7 cellular contexts compared by ENCODE assay signal in the genomic region with DNA sequence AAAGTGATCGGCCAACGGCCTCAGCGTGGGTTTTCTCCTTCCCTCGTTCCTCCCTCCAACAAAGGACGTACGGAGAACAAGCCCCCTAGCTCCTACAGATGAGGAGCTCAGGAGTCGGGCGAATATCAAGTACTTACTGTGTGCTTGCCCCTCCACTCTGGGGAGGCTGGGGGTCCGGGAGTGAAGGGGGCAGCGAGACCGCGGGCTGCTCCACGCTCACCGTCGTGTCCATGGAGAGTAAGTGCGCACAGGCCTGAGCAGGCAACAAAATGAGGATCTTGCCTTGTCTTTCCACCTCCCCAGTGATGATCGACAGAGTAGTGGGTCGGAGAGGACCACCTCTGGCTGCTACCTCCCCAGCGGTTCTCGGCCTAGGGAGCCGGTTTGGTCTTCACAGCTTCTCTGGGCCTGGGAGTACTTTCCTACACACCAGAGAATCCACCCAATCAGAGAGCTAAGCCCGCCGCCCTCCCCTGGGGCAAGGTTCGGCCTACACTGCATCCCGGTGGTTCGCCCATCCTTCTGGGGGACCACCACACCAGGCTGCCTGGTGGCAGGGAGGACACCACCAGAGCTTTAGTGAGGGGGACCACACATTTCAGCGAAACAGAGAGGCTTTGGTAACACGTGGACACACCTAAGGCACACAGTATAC. TPM values are rescaled to one million over a fixed set of nuclear protein-coding genes. Genes with fewer than 3 reads are reported as not detected.
DNase-seq lines count a peak whose midpoint lies in the region; ATAC-seq, FAIRE-seq and TF ChIP-seq lines count a peak whose summit lies in the region.

No MANE protein-coding gene starts in this region.

- TF ChIP-seq POLR2A in stomach (IDR thresholded peaks at IDR 0.05): no peak

- 83 to 86% (median 85%) methylated on average over 24 to 28 of the region's 28 CpGs for WGBS in stomach, 5 donors

- no peak overlapping the region for H3K27ac Mint-ChIP-seq in astrocyte (ENCODE audit: unreplicated experiment)

- H3K9me3 Mint-ChIP-seq in astrocyte (ENCODE audit: unreplicated experiment): peaks cover 11% of the 10 kb centered on the region

- peaks cover 25% of the 10 kb centered on the region for H3K27me3 Mint-ChIP-seq in astrocyte (ENCODE audit: low read depth, unreplicated experiment)

- H3K4me3 ChIP-seq in HUES6 (ENCODE audit: low read depth, low read length) (peak overlapping the region; percentile 67), astrocyte (ENCODE audit: insufficient read depth, low read depth, low read length) (peak overlapping the region; percentile 71), keratinocyte (ENCODE audit: control insufficient read depth in 2 of 3, extremely low read depth in 1 of 3, insufficient read depth in 2 of 3, low read depth in 1 of 3, low read length in 3 of 3) (peak overlapping the region in 1 of 3 experiments; percentile 66), stomach (peak overlapping the region; percentile 65 to 91 (median 78)), BE2C (ENCODE audit: low read depth, low read length) (no peak overlapping the region)

- H3K27ac ChIP-seq in HUES6 (ENCODE audit: low read depth, low read length): no peak overlapping the region
- H3K27ac ChIP-seq in astrocyte (ENCODE audit: low read depth, low read length): no peak overlapping the region
- no peak overlapping the region for H3K27ac ChIP-seq in keratinocyte (ENCODE audit: control insufficient read depth, insufficient read depth, low read length)
- H3K27ac ChIP-seq in stomach: peak overlapping the region in 3 of 5 donors; percentile 81 to 86 (median 84)

- H3K36me3 ChIP-seq in HUES6 (ENCODE audit: control insufficient read depth, insufficient read depth, low read length) (no peaks in the 10 kb centered on the region), astrocyte (ENCODE audit: insufficient read depth, low read length) (no peaks in the 10 kb centered on the region), keratinocyte (ENCODE audit: control insufficient read depth in 2 of 2, extremely low read depth in 1 of 2, insufficient read depth in 2 of 2, low read length in 2 of 2) (no peaks in the 10 kb centered on the region), stomach (no peaks in the 10 kb centered on the region), BE2C (no peaks in the 10 kb centered on the region)

- no peak overlapping the region for H3K9ac ChIP-seq in HUES6 (ENCODE audit: low read length)
- H3K9ac ChIP-seq in astrocyte (ENCODE audit: low read length): peak overlapping the region; percentile 82
- peak overlapping the region; percentile 67 for H3K9ac ChIP-seq in keratinocyte (ENCODE audit: control insufficient read depth, extremely low read depth, insufficient read depth, low read length)

- intact Hi-C loops in stomach (cut with DNase I; ENCODE audit: low total_unique reads): no loop called here

- dilution Hi-C loops in keratinocyte (cut with MboI; ENCODE audit: extremely low pct_ligation_motif_present, low sequenced_read_pairs): no loop called here

- H3K9me3 ChIP-seq in HUES6 (ENCODE audit: control insufficient read depth, insufficient read depth, low read depth, low read length) (peaks cover 13% of the 10 kb centered on the region; the same call in 1 of the 2 replicates), astrocyte (ENCODE audit: insufficient read depth, low read depth, low read length) (no peaks in the 10 kb centered on the region), keratinocyte (ENCODE audit: control insufficient read depth, low read depth, low read length) (no peaks in the 10 kb centered on the region), stomach (peaks cover 9 to 15% (median 12%) of the 10 kb centered on the region in 4 donors), BE2C (no peaks in the 10 kb centered on the region)

- H3K9me1 ChIP-seq in keratinocyte (ENCODE audit: control insufficient read depth, extremely low read depth, insufficient read depth, low read length): no peaks in the 10 kb centered on the region

- FAIRE-seq in astrocyte (lab: Jason Lieb, UNC) (no peak), keratinocyte (lab: Jason Lieb, UNC) (no peak)

- peaks cover 10% of the 10 kb centered on the region for H3K4me1 Mint-ChIP-seq in astrocyte (ENCODE audit: low read depth, unreplicated experiment)

- TF ChIP-seq CTCF in astrocyte (IDR thresholded peaks at IDR 0.05; ENCODE audit: insufficient read depth, low read depth, low read length): no peak
- TF ChIP-seq CTCF in keratinocyte (optimal IDR thresholded peaks at IDR 0.05 in 1 of 3, IDR thresholded peaks at IDR 0.05 in 1 of 3, conservative IDR thresholded peaks at IDR 0.05 in 1 of 3; ENCODE audit: extremely low read depth in 1 of 3, insufficient read depth in 2 of 3, low read length in 3 of 3): no peak
- TF ChIP-seq CTCF in stomach (IDR thresholded peaks at IDR 0.05): no peak
- no peak for TF ChIP-seq CTCF in BE2C (IDR thresholded peaks at IDR 0.05; ENCODE audit: low read depth, low read length)

- H3K4me2 ChIP-seq in astrocyte (ENCODE audit: low read length): peak overlapping the region; percentile 99
- H3K4me2 ChIP-seq in keratinocyte (ENCODE audit: control insufficient read depth, extremely low read depth, insufficient read depth, low read depth, low read length): peak overlapping the region; percentile 82

- H3K36me3 Mint-ChIP-seq in astrocyte (ENCODE audit: low read depth, unreplicated experiment): no peaks in the 10 kb centered on the region

- peaks cover 5% of the 10 kb centered on the region; the same call in 1 of the 2 replicates for H3K4me1 ChIP-seq in HUES6 (ENCODE audit: control insufficient read depth, insufficient read depth, low read length)
- peaks cover 3% of the 10 kb centered on the region for H3K4me1 ChIP-seq in astrocyte (ENCODE audit: insufficient read depth, low read length)
- peaks cover 10% of the 10 kb centered on the region for H3K4me1 ChIP-seq in keratinocyte (ENCODE audit: control insufficient read depth, extremely low read depth, insufficient read depth, low read length)
- H3K4me1 ChIP-seq in stomach: peaks cover 6 to 39% (median 24%) of the 10 kb centered on the region in 4 donors
- H3K4me1 ChIP-seq in BE2C: no peaks in the 10 kb centered on the region

- TF ChIP-seq EP300 in stomach (IDR thresholded peaks at IDR 0.05): no peak

- peak overlapping the region; percentile 97 for H2AFZ ChIP-seq in astrocyte (ENCODE audit: low read depth, low read length)
- H2AFZ ChIP-seq in keratinocyte (ENCODE audit: control insufficient read depth, low read length): peak overlapping the region; percentile 93

- H3K79me2 ChIP-seq in astrocyte (ENCODE audit: insufficient read depth, low read length) (no peaks in the 10 kb centered on the region), keratinocyte (ENCODE audit: control insufficient read depth, insufficient read depth, low read length) (no peaks in the 10 kb centered on the region)

- DNase-seq in astrocyte (ENCODE audit: low read depth) (no peak), keratinocyte (ENCODE audit: low read depth, low spot score) (no peak), stomach (no peak), BE2C (no peak), NCI-H2081 (lab: John Stamatoyannopoulos, UW) (no peak)

- peaks cover 37% of the 10 kb centered on the region for H3K27me3 ChIP-seq in HUES6 (ENCODE audit: control insufficient read depth, insufficient read depth, low read length)
- H3K27me3 ChIP-seq in astrocyte (ENCODE audit: insufficient read depth, low read length): no peaks in the 10 kb centered on the region
- peaks cover 7% of the 10 kb centered on the region for H3K27me3 ChIP-seq in keratinocyte (ENCODE audit: control insufficient read depth, extremely low read depth, insufficient read depth, low read length)
- H3K27me3 ChIP-seq in stomach: no peaks in the 10 kb centered on the region
- H3K27me3 ChIP-seq in BE2C: no peaks in the 10 kb centered on the region

- no peak for ATAC-seq in GM18861 (IDR thresholded peaks at IDR 0.05; ENCODE audit: unreplicated experiment)

- peak overlapping the region; percentile 74 for H3K4me3 Mint-ChIP-seq in astrocyte (ENCODE audit: unreplicated experiment)

- H4K20me1 ChIP-seq in astrocyte (ENCODE audit: insufficient read depth, low read length): no peaks in the 10 kb centered on the region
- H4K20me1 ChIP-seq in keratinocyte (ENCODE audit: control insufficient read depth, extremely low read depth, insufficient read depth, low read length): no peaks in the 10 kb centered on the region

RNA-seq across cellular contexts. Expression of a gene that starts 0.6 kb away (rescaled TPM):
- total RNA-seq in astrocyte (5.6 and 5.8 TPM in 2 replicates), stomach (10 to 100 TPM in 3 of 5 donors, 1 to 10 TPM in 2; 5.3 to 27.2 (median 13.5) TPM)
- polyA plus RNA-seq in keratinocyte (2.5 to 4.7 TPM (median 3.2 TPM) in 3 replicates), stomach (1 to 10 TPM; 1.2 to 3.1 (median 2.0) TPM)
- polyA plus RNA-seq in keratinocyte (2011; ENCODE audit: low read depth): 0.61 TPM
- polyA plus RNA-seq in keratinocyte (2011; cell fraction: cytosol; rRNA removed): 1.4 and 1.5 TPM in 2 replicates
- polyA plus RNA-seq in keratinocyte (2011; cell fraction: nucleus; rRNA removed): 12.4 and 13.7 TPM in 2 replicates
- 1.3 and 2.6 TPM in 2 replicates for polyA plus RNA-seq in keratinocyte (2012; ENCODE audit: low replicate concordance)
- polyA minus RNA-seq in keratinocyte: 7.7 to 13.6 TPM (median 8.4 TPM) in 3 replicates
- polyA minus RNA-seq in keratinocyte (2011; cell fraction: cytosol; rRNA and poly(A)+ RNA removed): 1.5 TPM
- 9.8 and 13.0 TPM in 2 replicates for polyA minus RNA-seq in keratinocyte (2011; cell fraction: nucleus; rRNA and poly(A)+ RNA removed)
- 1.0 TPM for polyA plus RNA-seq in BE2C (2012; ENCODE audit: insufficient read depth, insufficient read length, low read depth)

RNA-seq across cellular contexts. Expression of a gene that starts 47.5 kb away (rescaled TPM):
- total RNA-seq in astrocyte: 16.5 and 17.4 TPM in 2 replicates
- 3.8 to 5.5 TPM (median 5.2 TPM) in 3 replicates for polyA plus RNA-seq in keratinocyte
- polyA plus RNA-seq in keratinocyte (2011; ENCODE audit: low read depth): 5.4 TPM
- 0.99 and 1.9 TPM in 2 replicates for polyA plus RNA-seq in keratinocyte (2011; cell fraction: cytosol; rRNA removed)
- polyA plus RNA-seq in keratinocyte (2011; cell fraction: nucleus; rRNA removed): 8.2 and 13.1 TPM in 2 replicates
- 3.9 and 4.7 TPM in 2 replicates for polyA plus RNA-seq in keratinocyte (2012; ENCODE audit: low replicate concordance)
- polyA minus RNA-seq in keratinocyte: 1.9 to 8.1 TPM (median 5.1 TPM) in 3 replicates
- polyA minus RNA-seq in keratinocyte (2011; cell fraction: cytosol; rRNA and poly(A)+ RNA removed): 5.6 TPM
- polyA minus RNA-seq in keratinocyte (2011; cell fraction: nucleus; rRNA and poly(A)+ RNA removed): 6.0 and 10.0 TPM in 2 replicates
- total RNA-seq in stomach: 10 to 100 TPM in 4 of 5 donors, 1 to 10 TPM in 1; 4.9 to 37.3 (median 13.2) TPM
- polyA plus RNA-seq in stomach: 1 to 10 TPM; 2.4 to 4.5 (median 2.6) TPM
- 11.5 TPM for polyA plus RNA-seq in BE2C (2012; ENCODE audit: insufficient read depth, insufficient read length, low read depth)

RNA-seq across cellular contexts. Expression of a gene that starts 47.9 kb away (rescaled TPM):
- total RNA-seq in astrocyte (32.0 and 34.0 TPM in 2 replicates), stomach (100 to 1,000 TPM in 1 of 5 donors, 10 to 100 TPM in 3, 1 to 10 TPM in 1; 6.4 to 129 (median 60.7) TPM)
- polyA plus RNA-seq in keratinocyte (30.5 to 44.7 TPM (median 33.7 TPM) in 3 replicates), stomach (10 to 100 TPM; 13.2 to 17.6 (median 13.7) TPM)
- polyA plus RNA-seq in keratinocyte (2011; ENCODE audit: low read depth): 10.9 TPM
- 24.6 and 49.4 TPM in 2 replicates for polyA plus RNA-seq in keratinocyte (2011; cell fraction: cytosol; rRNA removed)
- polyA plus RNA-seq in keratinocyte (2011; cell fraction: nucleus; rRNA removed): 33.1 and 35.9 TPM in 2 replicates
- 15.2 and 25.0 TPM in 2 replicates for polyA plus RNA-seq in keratinocyte (2012; ENCODE audit: low replicate concordance)
- polyA minus RNA-seq in keratinocyte: 32.4 to 49.3 TPM (median 32.5 TPM) in 3 replicates
- polyA minus RNA-seq in keratinocyte (2011; cell fraction: cytosol; rRNA and poly(A)+ RNA removed): 23.8 TPM
- 15.5 and 37.1 TPM in 2 replicates for polyA minus RNA-seq in keratinocyte (2011; cell fraction: nucleus; rRNA and poly(A)+ RNA removed)
- 17.8 TPM for polyA plus RNA-seq in BE2C (2012; ENCODE audit: insufficient read depth, insufficient read length, low read depth)

Comparison
In these comparisons a context has a peak if more than half of its experiments do, and no peak if none do; other contexts are left out.
1. H3K27ac ChIP-seq: peak in stomach (3 of 5); none in HUES6 (single experiment), astrocyte (single experiment) and keratinocyte (single experiment).